Comparison of ENCODE assay signal across 9 cellular contexts in the genomic region with DNA sequence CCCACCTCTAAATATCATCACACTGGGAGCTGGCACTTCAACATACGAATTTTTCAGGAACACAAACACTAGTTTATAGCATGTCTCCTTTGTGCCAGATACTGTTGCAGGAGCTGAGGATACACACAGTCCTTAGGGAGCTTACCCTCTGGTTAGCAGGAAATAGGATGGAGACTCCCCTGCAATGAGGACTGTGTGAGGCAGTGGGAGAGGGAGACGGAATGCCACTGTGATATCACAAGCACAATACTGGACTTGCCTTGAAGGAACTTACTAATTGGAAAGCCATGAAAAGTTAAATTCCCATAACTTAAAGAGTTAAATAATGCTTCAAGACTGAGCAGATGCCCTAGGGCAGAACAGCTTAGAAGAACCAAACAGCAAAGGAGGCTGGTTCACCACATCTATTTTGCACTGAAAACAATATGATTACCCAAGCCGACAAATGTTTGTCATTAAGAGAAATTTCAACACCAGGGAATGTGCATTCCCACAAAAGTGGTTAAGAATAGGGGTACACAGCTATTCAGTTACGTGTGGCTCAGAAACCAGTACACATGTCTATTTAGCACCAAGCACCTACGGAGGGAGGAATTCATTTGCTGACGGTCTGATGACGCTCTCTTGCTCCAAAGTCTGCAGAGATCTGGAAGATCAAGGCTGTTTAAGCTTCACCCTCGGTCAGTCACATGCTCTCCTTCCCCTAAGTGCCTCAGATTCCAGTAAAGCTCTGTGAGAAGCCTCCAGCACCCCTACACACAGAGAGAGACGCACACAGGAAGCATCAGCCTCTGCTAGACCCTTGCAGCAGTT. TPM values are rescaled to one million over a fixed set of nuclear protein-coding genes. Genes with fewer than 3 reads are reported as not detected.
A peak's percentile ranks its signal among the peaks of the same experiment; 100 is the strongest.
DNase-seq lines count a peak whose midpoint lies in the region; ATAC-seq and TF ChIP-seq lines count a peak whose summit lies in the region.
"Had no signal": no experiment of that assay in that cellular context is flagged by ENCODE, and none has a peak within 500 bp of the region (broad histone marks: within the 10 kb centered on the region; RNA-seq: fewer than 3 reads in every experiment).

No MANE protein-coding gene starts in this region.

- H2AFZ ChIP-seq in GM23338, result no peak overlapping the region

- H3K9me3 ChIP-seq in heart right ventricle, result no peaks in the 10 kb centered on the region

- H4K20me1 ChIP-seq in GM23338 (replicated peaks; ENCODE audit: insufficient read depth), result peaks cover 13% of the 10 kb centered on the region; the same call in 1 of the 2 replicates

- no peak overlapping the region for H3K4me2 ChIP-seq in GM23338

- intact Hi-C loops in heart right ventricle (cut with DNase I), result loop anchor here in 4 of 10 donors (5.0 to 10.0 kb wide), 4 partner anchors 35 to 67 kb away; no protein-coding TSS in a partner anchor

- H3K9me3 Mint-ChIP-seq in GM23338, result no peaks in the 10 kb centered on the region
- H3K9me3 Mint-ChIP-seq in activated T-helper 17 cell treated with anti-CD3 and anti-CD28 coated beads, Interleukin-2, amount 50 U/mL, for 72 hours, result no peaks in the 10 kb centered on the region

- peaks cover 5% of the 10 kb centered on the region; the same call in 1 of the 2 replicates for H3F3A ChIP-seq in GM23338 (replicated peaks; ENCODE audit: low read depth)

- peaks cover 4% of the 10 kb centered on the region for H3K27me3 Mint-ChIP-seq in GM23338 (ENCODE audit: insufficient read depth, low read depth, poor library complexity)
- H3K27me3 Mint-ChIP-seq in activated T-helper 17 cell treated with anti-CD3 and anti-CD28 coated beads, Interleukin-2, amount 50 U/mL, for 72 hours, result no peaks in the 10 kb centered on the region

- H3K36me3 ChIP-seq in GM23338 (ENCODE audit: insufficient read depth), result no peaks in the 10 kb centered on the region
- H3K36me3 ChIP-seq in heart right ventricle, result no peaks in the 10 kb centered on the region

- H3K4me3 Mint-ChIP-seq in GM23338, result no peak overlapping the region
- H3K4me3 Mint-ChIP-seq in activated T-helper 17 cell treated with anti-CD3 and anti-CD28 coated beads, Interleukin-2, amount 50 U/mL, for 72 hours, result no peak overlapping the region

- peaks cover 58% of the 10 kb centered on the region for H3K4me1 Mint-ChIP-seq in GM23338
- H3K4me1 Mint-ChIP-seq in activated T-helper 17 cell treated with anti-CD3 and anti-CD28 coated beads, Interleukin-2, amount 50 U/mL, for 72 hours, result peaks cover 56% of the 10 kb centered on the region

- H3K27ac ChIP-seq in GM23338 (ENCODE audit: low read depth) (peak overlapping the region; percentile 64; the same call in 1 of the 2 replicates), heart right ventricle (peak overlapping the region in 9 of 10 donors; percentile 19 to 96 (median 57))

- H3K4me1 ChIP-seq in GM23338 (ENCODE audit: insufficient read depth) (peaks cover 67% of the 10 kb centered on the region), heart right ventricle (peaks cover 15 to 97% (median 82%) of the 10 kb centered on the region in 9 donors)

- TF ChIP-seq CTCF in GM23338 (conservative IDR thresholded peaks at IDR 0.05; ENCODE audit: low read depth in 2 of 2), result no peak
- no peak for TF ChIP-seq CTCF in heart right ventricle (IDR thresholded peaks at IDR 0.05)

- peaks cover 4% of the 10 kb centered on the region; the same call in 1 of the 2 replicates for H3K9me2 ChIP-seq in GM23338 (ENCODE audit: insufficient read depth)

- H3K4me3 ChIP-seq in GM23338 (no peak overlapping the region), heart right ventricle (peak overlapping the region in 2 of 10 donors; percentile 0 to 13), skeletal muscle cell (ENCODE audit: low read depth, low read length) (no peak overlapping the region)

- H3K27me3 ChIP-seq in GM23338 (ENCODE audit: insufficient read depth) (no peaks in the 10 kb centered on the region), heart right ventricle (no peaks in the 10 kb centered on the region)

- 36 to 51% methylated on average over 9 of the region's 9 CpGs for WGBS in heart right ventricle, 2 donors

- peak overlapping the region; percentile 52; the same call in 1 of the 2 replicates for H3K27ac Mint-ChIP-seq in GM23338
- peak overlapping the region; percentile 59 for H3K27ac Mint-ChIP-seq in activated T-helper 17 cell treated with anti-CD3 and anti-CD28 coated beads, Interleukin-2, amount 50 U/mL, for 72 hours

- peaks cover 76% of the 10 kb centered on the region for H3K79me2 ChIP-seq in GM23338 (replicated peaks; ENCODE audit: insufficient read depth)

- ATAC-seq in GM23338, result no peak
- no peak for ATAC-seq in activated T-helper 17 cell treated with anti-CD3 and anti-CD28 coated beads, Interleukin-2, amount 50 U/mL, for 72 hours (replicated peaks)
- ATAC-seq in heart right ventricle, result peak in 7 of 8 donors; percentile 5 to 40 (median 27)
- no peak for ATAC-seq in GM19023 (IDR thresholded peaks at IDR 0.05; ENCODE audit: unreplicated experiment)
- ATAC-seq in HG03175 (IDR thresholded peaks at IDR 0.05; ENCODE audit: unreplicated experiment), result no peak
- ATAC-seq in HG02970 (IDR thresholded peaks at IDR 0.05; ENCODE audit: low FRiP score, unreplicated experiment), result no peak
- ATAC-seq: activated CD4-positive, CD25-positive, alpha-beta regulatory T cell treated with anti-CD3 and anti-CD28 coated beads, Interleukin-2, amount 50 U/mL, for 24 hours had no signal

- no peaks in the 10 kb centered on the region for H3K36me3 Mint-ChIP-seq in GM23338 (ENCODE audit: low read depth)
- H3K36me3 Mint-ChIP-seq in activated T-helper 17 cell treated with anti-CD3 and anti-CD28 coated beads, Interleukin-2, amount 50 U/mL, for 72 hours (ENCODE audit: low read depth), result peaks cover 30% of the 10 kb centered on the region

- no peak for DNase-seq in GM23338 (ENCODE audit: low spot score)
- DNase-seq in heart right ventricle, result no peak
- peak; percentile 83 for DNase-seq in skeletal muscle cell (ENCODE audit: low read depth)
- no peak for DNase-seq in AG08396 (ENCODE audit: low spot score)

TF ChIP-seq in GM23338, 12 proteins besides CTCF, POLR2A, EP300 and RAD21 (continues in another document):
- TF ChIP-seq JUNB (IDR thresholded peaks at IDR 0.05; ENCODE audit: unreplicated experiment), result no peak
- TF ChIP-seq, protein P1, sequence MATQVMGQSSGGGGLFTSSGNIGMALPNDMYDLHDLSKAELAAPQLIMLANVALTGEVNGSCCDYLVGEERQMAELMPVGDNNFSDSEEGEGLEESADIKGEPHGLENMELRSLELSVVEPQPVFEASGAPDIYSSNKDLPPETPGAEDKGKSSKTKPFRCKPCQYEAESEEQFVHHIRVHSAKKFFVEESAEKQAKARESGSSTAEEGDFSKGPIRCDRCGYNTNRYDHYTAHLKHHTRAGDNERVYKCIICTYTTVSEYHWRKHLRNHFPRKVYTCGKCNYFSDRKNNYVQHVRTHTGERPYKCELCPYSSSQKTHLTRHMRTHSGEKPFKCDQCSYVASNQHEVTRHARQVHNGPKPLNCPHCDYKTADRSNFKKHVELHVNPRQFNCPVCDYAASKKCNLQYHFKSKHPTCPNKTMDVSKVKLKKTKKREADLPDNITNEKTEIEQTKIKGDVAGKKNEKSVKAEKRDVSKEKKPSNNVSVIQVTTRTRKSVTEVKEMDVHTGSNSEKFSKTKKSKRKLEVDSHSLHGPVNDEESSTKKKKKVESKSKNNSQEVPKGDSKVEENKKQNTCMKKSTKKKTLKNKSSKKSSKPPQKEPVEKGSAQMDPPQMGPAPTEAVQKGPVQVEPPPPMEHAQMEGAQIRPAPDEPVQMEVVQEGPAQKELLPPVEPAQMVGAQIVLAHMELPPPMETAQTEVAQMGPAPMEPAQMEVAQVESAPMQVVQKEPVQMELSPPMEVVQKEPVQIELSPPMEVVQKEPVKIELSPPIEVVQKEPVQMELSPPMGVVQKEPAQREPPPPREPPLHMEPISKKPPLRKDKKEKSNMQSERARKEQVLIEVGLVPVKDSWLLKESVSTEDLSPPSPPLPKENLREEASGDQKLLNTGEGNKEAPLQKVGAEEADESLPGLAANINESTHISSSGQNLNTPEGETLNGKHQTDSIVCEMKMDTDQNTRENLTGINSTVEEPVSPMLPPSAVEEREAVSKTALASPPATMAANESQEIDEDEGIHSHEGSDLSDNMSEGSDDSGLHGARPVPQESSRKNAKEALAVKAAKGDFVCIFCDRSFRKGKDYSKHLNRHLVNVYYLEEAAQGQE (IDR thresholded peaks at IDR 0.05; ENCODE audit: unreplicated experiment), result no peak

RNA-seq across cellular contexts. Expression of gene TBC1D2B, which starts 5.2 kb away (rescaled TPM):
- total RNA-seq in GM23338 (2014; rRNA removed; shearing (Covaris generic)), result 17.0 and 17.8 TPM in 2 replicates
- polyA plus RNA-seq in GM23338 (2016; fragmentation: Nextera tagmentation; extraction: Ambion mirVana), result 3.6 and 5.2 TPM in 2 replicates
- 100 to 1,000 TPM in 1 of 2 donors, 10 to 100 TPM in 1; 86.1 to 109 TPM for total RNA-seq in activated T-helper 17 cell treated with anti-CD3 and anti-CD28 coated beads, Interleukin-2, amount 50 U/mL, for 72 hours
- total RNA-seq in heart right ventricle, result 10 to 100 TPM in 5 of 10 donors, 1 to 10 TPM in 5; 6.3 to 20.8 (median 10.0) TPM
- polyA plus RNA-seq in heart right ventricle, result 1 to 10 TPM; 4.7 to 7.6 TPM

RNA-seq across cellular contexts. Expression of gene SH2D7, which starts 20.1 kb away (rescaled TPM):
- total RNA-seq in GM23338 (2014; rRNA removed; shearing (Covaris generic)), result not detected in 2 replicates
- polyA plus RNA-seq in GM23338 (2016; fragmentation: Nextera tagmentation; extraction: Ambion mirVana), result 0.31 and 0.33 TPM in 2 replicates
- not detected for total RNA-seq in activated T-helper 17 cell treated with anti-CD3 and anti-CD28 coated beads, Interleukin-2, amount 50 U/mL, for 72 hours
- total RNA-seq in heart right ventricle, result not detected
- not detected for polyA plus RNA-seq in heart right ventricle

RNA-seq across cellular contexts. Expression of gene CIB2, which starts 59.0 kb away (rescaled TPM):
- 62.6 and 64.4 TPM in 2 replicates for total RNA-seq in GM23338 (2014; rRNA removed; shearing (Covaris generic))
- polyA plus RNA-seq in GM23338 (2016; fragmentation: Nextera tagmentation; extraction: Ambion mirVana) (56.6 and 59.5 TPM in 2 replicates), heart right ventricle (1 to 10 TPM; 2.6 to 3.9 TPM)
- 1 to 10 TPM in 1 of 2 donors, under 1 TPM in 1; 0.65 to 1.7 TPM for total RNA-seq in activated T-helper 17 cell treated with anti-CD3 and anti-CD28 coated beads, Interleukin-2, amount 50 U/mL, for 72 hours
- 10 to 100 TPM in 7 of 10 donors, 1 to 10 TPM in 3; 4.0 to 32.3 (median 17.1) TPM for total RNA-seq in heart right ventricle

Comparison
In these comparisons a context has a peak if more than half of its experiments do, and no peak if none do; other contexts are left out.
1. ATAC-seq: peak in heart right ventricle (7 of 8); none in GM23338 (single experiment), activated T-helper 17 cell treated with anti-CD3 and anti-CD28 coated beads, Interleukin-2, amount 50 U/mL, for 72 hours (single experiment), GM19023 (single experiment), HG03175 (single experiment) and HG02970 (single experiment).